Comparison of ENCODE assay signal across 13 cellular contexts in genomic region chr2:127569274-127570065, GRCh38. TPM values are rescaled to one million over a fixed set of nuclear protein-coding genes. Genes with fewer than 3 reads are reported as not detected.
A peak's percentile ranks its signal among the peaks of the same experiment; 100 is the strongest.
DNase-seq lines count a peak whose midpoint lies in the region; TF ChIP-seq lines count a peak whose summit lies in the region.
"Had no signal": no experiment of that assay in that cellular context is flagged by ENCODE, and none has a peak within 500 bp of the region (broad histone marks: within the 10 kb centered on the region; RNA-seq: fewer than 3 reads in every experiment).

No MANE protein-coding gene starts in this region.

- H3K4me2 ChIP-seq in trophoblast cell (ENCODE audit: low read length): no peak overlapping the region

- H3K36me3 ChIP-seq in SJSA1: no peaks in the 10 kb centered on the region
- H3K36me3 ChIP-seq in trophoblast cell (ENCODE audit: control insufficient read depth in 1 of 2, insufficient read depth in 2 of 2, low read length in 2 of 2): no peaks in the 10 kb centered on the region
- H3K36me3 ChIP-seq: pancreas had no signal

- H3K4me1 ChIP-seq in SJSA1 (replicated peaks): peaks cover 14% of the 10 kb centered on the region
- peaks cover 0 to 4% of the 10 kb centered on the region in 2 experiments for H3K4me1 ChIP-seq in trophoblast cell (ENCODE audit: control insufficient read depth in 1 of 2, insufficient read depth in 2 of 2, low read length in 2 of 2)
- H3K4me1 ChIP-seq: pancreas had no signal

- H2AK5ac ChIP-seq in trophoblast cell (ENCODE audit: low read length): no peak overlapping the region

- H4K8ac ChIP-seq in trophoblast cell (ENCODE audit: low read depth, low read length): no peak overlapping the region

- H2AFZ ChIP-seq in trophoblast cell (ENCODE audit: insufficient read depth, low read length, poor library complexity): no peak overlapping the region

- peak; percentile 48 for DNase-seq in Ammon's horn (ENCODE audit: low spot score)
- peak; percentile 42 to 64 for DNase-seq in SJSA1 (ENCODE audit: low read depth in 1 of 2, low spot score in 2 of 2)
- peak; percentile 77 for DNase-seq in fibroblast of pulmonary artery (ENCODE audit: low read depth)
- DNase-seq in trophoblast cell: peak; percentile 87 to 88
- no peak for DNase-seq in LoVo (ENCODE audit: low spot score)
- DNase-seq in CD1c-positive myeloid dendritic cell (ENCODE audit: extremely low spot score): no peak
- no peak for DNase-seq in SHP77 treated with DMSO at 0.1 percent for 48 hours (lab: John Stamatoyannopoulos, UW)
- DNase-seq in NCI-H2196 treated with DMSO at 0.1 percent for 48 hours (lab: John Stamatoyannopoulos, UW; ENCODE audit: unreplicated experiment): no peak
- DNase-seq: COR-L47, cortex of kidney, NCI-H2081 treated with DMSO at 0.1 percent for 48 hours had no signal

- no peaks in the 10 kb centered on the region for H3K9me3 ChIP-seq in SJSA1 (replicated peaks)
- H3K9me3 ChIP-seq in trophoblast cell (ENCODE audit: insufficient read depth, low read depth, low read length): peaks cover 3% of the 10 kb centered on the region
- H3K9me3 ChIP-seq: pancreas had no signal

- WGBS in trophoblast cell (ENCODE audit: extremely low coverage, insufficient coverage, insufficient read length): no CpG with 5 or more reads among the region's 11 CpGs

- peak overlapping the region; percentile 58 for H4K91ac ChIP-seq in trophoblast cell (ENCODE audit: low read depth, low read length)

- H3K79me2 ChIP-seq in trophoblast cell (ENCODE audit: control insufficient read depth, insufficient read depth, low read length, poor library complexity): no peaks in the 10 kb centered on the region

- no peaks in the 10 kb centered on the region for H3K27me3 ChIP-seq in SJSA1 (replicated peaks)
- H3K27me3 ChIP-seq in trophoblast cell (ENCODE audit: insufficient read depth, low read length): no peaks in the 10 kb centered on the region
- H3K27me3 ChIP-seq: pancreas had no signal

- no peak overlapping the region for H3K18ac ChIP-seq in trophoblast cell (ENCODE audit: low read length)

- H4K12ac ChIP-seq in trophoblast cell (ENCODE audit: low read depth, low read length): no peak overlapping the region

- H3K27ac ChIP-seq in SJSA1 (no peak overlapping the region), trophoblast cell (ENCODE audit: low read depth, low read length) (no peak overlapping the region)
- H3K27ac ChIP-seq: pancreas had no signal

- H3K14ac ChIP-seq in trophoblast cell (ENCODE audit: low read length): no peak overlapping the region

- H2BK5ac ChIP-seq in trophoblast cell (ENCODE audit: low read depth, low read length, poor library complexity): no peak overlapping the region

- no peak overlapping the region for H3K9ac ChIP-seq in trophoblast cell (ENCODE audit: low read length)

- TF ChIP-seq CTCF in fibroblast of pulmonary artery (IDR thresholded peaks at IDR 0.05; ENCODE audit: low read length, missing control alignments): no peak

- H3K79me1 ChIP-seq in trophoblast cell (ENCODE audit: low read length): peaks cover 2% of the 10 kb centered on the region

- no peak overlapping the region for H2BK12ac ChIP-seq in trophoblast cell (ENCODE audit: low read length)

- H3K23ac ChIP-seq in trophoblast cell (ENCODE audit: low read length): no peak overlapping the region

- no peak overlapping the region for H2BK120ac ChIP-seq in trophoblast cell (ENCODE audit: insufficient read depth, low read length, poor library complexity)

- H3K4me3 ChIP-seq in SJSA1: no peak overlapping the region
- H3K4me3 ChIP-seq in fibroblast of pulmonary artery (replicated peaks; ENCODE audit: low read depth, low read length): no peak overlapping the region
- no peak overlapping the region for H3K4me3 ChIP-seq in trophoblast cell (ENCODE audit: low read depth, low read length)
- H3K4me3 ChIP-seq: pancreas had no signal

- no peak overlapping the region for H3K4ac ChIP-seq in trophoblast cell (ENCODE audit: low read depth, low read length)

RNA-seq across cellular contexts. Expression of gene MYO7B, which starts 34.0 kb away (rescaled TPM):
- 1.2 and 1.8 TPM in 2 replicates for total RNA-seq in SJSA1 (2014; rRNA removed; shearing (Covaris generic))
- polyA plus RNA-seq in trophoblast cell (2013): 0.21 and 0.35 TPM in 2 replicates
- total RNA-seq: SK-MEL-5 had no signal

RNA-seq across cellular contexts. Expression of gene IWS1, which starts 43.2 kb away (rescaled TPM):
- total RNA-seq in SJSA1 (2014; rRNA removed; shearing (Covaris generic)): 73.7 and 127 TPM in 2 replicates
- 66.1 and 67.8 TPM in 2 replicates for polyA plus RNA-seq in trophoblast cell (2013)

Comparison
In these comparisons a context has a peak if more than half of its experiments do, and no peak if none do; other contexts are left out.
1. DNase-seq: peak in Ammon's horn (single experiment), SJSA1 (2 of 2), fibroblast of pulmonary artery (single experiment) and trophoblast cell (2 of 2); none in LoVo (single experiment), CD1c-positive myeloid dendritic cell (single experiment), SHP77 treated with DMSO at 0.1 percent for 48 hours (single experiment) and NCI-H2196 treated with DMSO at 0.1 percent for 48 hours (single experiment).